1 cellular context compared by ENCODE assay signal in genomic region chr2:239391286-239392071, GRCh38.
TF ChIP-seq lines count a peak whose summit lies in the region.

No MANE protein-coding gene starts in this region.

TF ChIP-seq in H1, 55 proteins besides CTCF, POLR2A, EP300 and RAD21:
- TF ChIP-seq SP4 (IDR thresholded peaks at IDR 0.05; ENCODE audit: low read length) = no peak
- no peak for TF ChIP-seq CTBP2 (IDR thresholded peaks at IDR 0.05; ENCODE audit: borderline replicate concordance, insufficient read depth, insufficient read length, low read length)
- no peak for TF ChIP-seq TEAD4 (IDR thresholded peaks at IDR 0.05; ENCODE audit: low read depth, low read length)
- TF ChIP-seq TAF7 (optimal IDR thresholded peaks at IDR 0.05; ENCODE audit: borderline replicate concordance, low read depth, low read length) = no peak
- TF ChIP-seq TCF12 (IDR thresholded peaks at IDR 0.05; ENCODE audit: low read depth, low read length) = no peak
- TF ChIP-seq RBBP5 (IDR thresholded peaks at IDR 0.05; ENCODE audit: borderline replicate concordance, low read depth, low read length) = no peak
- TF ChIP-seq POU5F1 (IDR thresholded peaks at IDR 0.05; ENCODE audit: low read depth, low read length) = no peak
- TF ChIP-seq EGR1 (IDR thresholded peaks at IDR 0.05; ENCODE audit: borderline replicate concordance, low read depth, low read length) = no peak
- TF ChIP-seq MAFK (IDR thresholded peaks at IDR 0.05; ENCODE audit: low read depth, low read length) = no peak
- TF ChIP-seq HDAC2 (IDR thresholded peaks at IDR 0.05; ENCODE audit: borderline replicate concordance in 1 of 2, low read depth in 2 of 2, low read length in 2 of 2) = no peak
- no peak for TF ChIP-seq SAP30 (IDR thresholded peaks at IDR 0.05; ENCODE audit: insufficient read depth, insufficient replicate concordance, low read length)
- TF ChIP-seq PHF8 (conservative IDR thresholded peaks at IDR 0.05; ENCODE audit: low read depth, low read length) = no peak
- no peak for TF ChIP-seq ASH2L (IDR thresholded peaks at IDR 0.05; ENCODE audit: low read length)
- no peak for TF ChIP-seq JUND (IDR thresholded peaks at IDR 0.05; ENCODE audit: low read length)
- TF ChIP-seq ATF3 (IDR thresholded peaks at IDR 0.05; ENCODE audit: insufficient read depth, low read depth, low read length) = no peak
- no peak for TF ChIP-seq CHD1 (IDR thresholded peaks at IDR 0.05; ENCODE audit: low read depth, low read length)
- TF ChIP-seq TAF1 (IDR thresholded peaks at IDR 0.05; ENCODE audit: low read depth, low read length) = no peak
- TF ChIP-seq BACH1 (IDR thresholded peaks at IDR 0.05; ENCODE audit: low read length) = no peak
- TF ChIP-seq GTF2F1 (IDR thresholded peaks at IDR 0.05; ENCODE audit: borderline replicate concordance, low read depth, low read length) = no peak
- TF ChIP-seq CHD7 (IDR thresholded peaks at IDR 0.05; ENCODE audit: insufficient replicate concordance, low read length) = no peak
